8 cellular contexts compared by ENCODE assay signal in genomic region chr12:125186471-125187147, GRCh38. TPM values are rescaled to one million over a fixed set of nuclear protein-coding genes. Genes with fewer than 3 reads are reported as not detected.
A peak's percentile ranks its signal among the peaks of the same experiment; 100 is the strongest.
DNase-seq lines count a peak whose midpoint lies in the region; ATAC-seq and TF ChIP-seq lines count a peak whose summit lies in the region.

No MANE protein-coding gene starts in this region.

- no peaks in the 10 kb centered on the region for H3K36me3 ChIP-seq in esophagus (ENCODE audit: control insufficient read depth in 2 of 2, insufficient read depth in 2 of 2, low read length in 1 of 2)

- 1% methylated on average over 62 to 90 of the region's 90 CpGs for WGBS in esophagus, 2 donors

- TF ChIP-seq CTCF in GM13976 (IDR thresholded peaks at IDR 0.05; ENCODE audit: borderline replicate concordance, control extremely low read depth, extremely low read depth, insufficient read depth, missing control alignments) = no peak

- ATAC-seq in HG03342 (IDR thresholded peaks at IDR 0.05; ENCODE audit: unreplicated experiment) (peak; percentile 19), GM21737 (IDR thresholded peaks at IDR 0.05; ENCODE audit: unreplicated experiment) (no peak)

- peaks cover 2 to 13% of the 10 kb centered on the region in 2 donors for H3K4me1 ChIP-seq in esophagus (ENCODE audit: control insufficient read depth in 2 of 2, insufficient read depth in 2 of 2, low read length in 1 of 2)

- no peaks in the 10 kb centered on the region for H3K9me3 ChIP-seq in esophagus (ENCODE audit: control insufficient read depth in 2 of 2, insufficient read depth in 1 of 2, low read depth in 1 of 2, low read length in 1 of 2)

- H3K4me3 ChIP-seq in esophagus (ENCODE audit: low read depth in 1 of 2, low read length in 2 of 2) (peak overlapping the region; percentile 29 to 67), skeletal muscle cell (ENCODE audit: low read depth, low read length) (peak overlapping the region; percentile 61)

- in situ Hi-C loops in GM13976 (cut with MboI; ENCODE audit: low sequenced_read_pairs, unreplicated experiment) = no loop called here

- no peak overlapping the region for H3K27ac ChIP-seq in esophagus (ENCODE audit: low read depth in 2 of 2, low read length in 1 of 2)

- DNase-seq in DMS53 (lab: John Stamatoyannopoulos, UW) (peak; percentile 77), DMS53 treated with DMSO at 0.1 percent for 48 hours (lab: John Stamatoyannopoulos, UW; ENCODE audit: unreplicated experiment) (no peak), skeletal muscle cell (ENCODE audit: low read depth) (no peak), OCI-M1 (lab: John Stamatoyannopoulos, UW) (no peak), GM13976 (ENCODE audit: low spot score) (no peak)

- H3K27me3 ChIP-seq in esophagus (ENCODE audit: control insufficient read depth in 1 of 2, insufficient read depth in 2 of 2, low read length in 2 of 2) = peaks cover 4 to 14% of the 10 kb centered on the region in 2 donors

RNA-seq across cellular contexts. Expression of gene TMEM132B, which starts 0.4 kb away (rescaled TPM):
- under 1 TPM; 0.36 to 0.57 TPM for polyA plus RNA-seq in esophagus
